Comparison of ENCODE assay signal across 16 cellular contexts in the genomic region with DNA sequence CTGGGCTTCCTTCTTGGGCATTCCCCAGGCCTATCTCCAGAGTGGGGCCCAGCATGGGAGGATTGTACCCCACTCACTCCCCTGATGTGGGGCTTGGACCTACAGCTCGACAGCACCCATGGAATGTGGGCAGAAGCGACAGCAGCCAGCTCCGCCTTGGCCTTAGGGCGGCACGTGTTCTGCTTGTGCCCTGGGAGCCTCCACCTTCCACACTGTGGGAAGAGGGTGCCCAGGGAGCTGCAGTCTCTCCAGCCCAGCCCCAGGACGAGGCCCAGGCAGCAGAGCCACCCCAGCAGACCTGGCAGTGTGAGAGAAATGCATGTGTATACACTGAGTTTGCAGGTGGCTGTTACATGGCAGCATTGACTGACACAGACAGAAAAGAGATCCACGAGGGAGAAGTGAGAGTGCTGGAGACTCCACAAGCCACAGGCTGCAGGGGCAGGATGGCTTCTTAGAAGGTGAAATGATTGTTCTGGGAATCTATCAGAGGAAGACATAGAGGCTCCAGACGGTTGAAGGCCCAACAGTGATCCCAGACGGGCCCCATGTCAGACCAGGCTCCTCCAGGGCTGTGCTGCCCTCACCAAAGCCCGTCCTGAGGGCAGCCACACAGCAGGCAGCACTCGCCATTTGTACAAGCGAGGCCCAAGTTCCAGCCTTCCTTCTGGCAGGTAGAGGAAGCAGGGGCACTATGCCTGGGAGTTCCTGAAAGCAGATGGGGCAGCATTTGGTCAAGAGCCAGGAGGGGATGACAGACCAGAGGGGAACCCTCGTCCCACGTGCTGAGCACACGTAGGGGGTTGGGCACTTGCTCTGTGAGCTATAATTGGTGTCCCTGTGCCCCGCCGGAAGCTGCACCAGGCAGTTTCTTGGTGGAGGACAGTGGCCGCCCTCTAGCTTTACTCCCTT. TPM values are rescaled to one million over a fixed set of nuclear protein-coding genes. Genes with fewer than 3 reads are reported as not detected.
DNase-seq lines count a peak whose midpoint lies in the region; ATAC-seq, FAIRE-seq and TF ChIP-seq lines count a peak whose summit lies in the region.
"Had no signal": no experiment of that assay in that cellular context is flagged by ENCODE, and none has a peak within 500 bp of the region (broad histone marks: within the 10 kb centered on the region; RNA-seq: fewer than 3 reads in every experiment).

No MANE protein-coding gene starts in this region.

- no peak for ATAC-seq in activated CD8-positive, alpha-beta T cell treated with anti-CD3 and anti-CD28 coated beads for 36 hours
- ATAC-seq in foreskin keratinocyte, result no peak
- ATAC-seq: activated CD4-positive, alpha-beta T cell treated with anti-CD3 and anti-CD28 coated beads for 36 hours had no signal

- no peak for TF ChIP-seq POLR2A in suprapubic skin (IDR thresholded peaks at IDR 0.05)

- in situ Hi-C loops in mammary epithelial cell (cut with MboI; ENCODE audit: low sequenced_read_pairs in 2 of 2), result no loop called here

- no peaks in the 10 kb centered on the region for H3K79me2 ChIP-seq in mammary epithelial cell (ENCODE audit: insufficient read depth, low read length)

- DNase-seq in MCF 10A (ENCODE audit: unreplicated experiment), result no peak
- no peak for DNase-seq in mammary epithelial cell
- DNase-seq in activated CD8-positive, alpha-beta T cell treated with anti-CD3 and anti-CD28 coated beads for 36 hours, result no peak
- DNase-seq in kidney, result peak; percentile 37
- peak; percentile 44 to 57 for DNase-seq in suprapubic skin (ENCODE audit: low spot score in 2 of 2)
- DNase-seq in occipital lobe (lab: John Stamatoyannopoulos, UW), result no peak
- no peak for DNase-seq in foreskin keratinocyte
- DNase-seq in NOMO-1 treated with DMSO at 0.1 percent for 48 hours (lab: John Stamatoyannopoulos, UW; ENCODE audit: unreplicated experiment), result no peak
- DNase-seq: activated CD4-positive, alpha-beta T cell treated with anti-CD3 and anti-CD28 coated beads for 36 hours; activated gamma-delta T cell; Calu3; HFFc6; left ventricle myocardium inferior; NCI-H1092 treated with DMSO at 0.1 percent for 48 hours; NK-92 treated with Interleukin-12 subunit alpha and Interleukin-12 subunit beta, amount 100 ng/mL, for 24 hours; SHP77 treated with DMSO at 0.1 percent for 48 hours had no signal

- H3K27me3 Mint-ChIP-seq in MCF 10A (ENCODE audit: insufficient read depth, unreplicated experiment), result no peaks in the 10 kb centered on the region
- H3K27me3 Mint-ChIP-seq in activated CD8-positive, alpha-beta T cell treated with anti-CD3 and anti-CD28 coated beads for 36 hours, result no peaks in the 10 kb centered on the region
- H3K27me3 Mint-ChIP-seq: activated CD4-positive, alpha-beta T cell treated with anti-CD3 and anti-CD28 coated beads for 36 hours had no signal

- dilution Hi-C loops in mammary epithelial cell (cut with HindIII; ENCODE audit: low sequenced_read_pairs), result no loop called here

- H4K20me1 ChIP-seq in mammary epithelial cell (ENCODE audit: insufficient read depth, low read length), result no peaks in the 10 kb centered on the region

- H3K9ac ChIP-seq in mammary epithelial cell (ENCODE audit: insufficient read depth, low read length) (no peak overlapping the region), kidney (ENCODE audit: low read length in 2 of 2) (peak overlapping the region in 1 of 2 donors; percentile 24)

- H3K36me3 ChIP-seq in mammary epithelial cell (ENCODE audit: insufficient read depth, low read length) (no peaks in the 10 kb centered on the region), kidney (ENCODE audit: control insufficient read depth in 1 of 2, insufficient read depth in 2 of 2, low read length in 2 of 2) (peaks cover 2% of the 10 kb centered on the region in 2 donors), suprapubic skin (peaks cover 28% of the 10 kb centered on the region)

- no peak for FAIRE-seq in kidney (lab: Jason Lieb, UNC)

- H3K27me3 ChIP-seq in mammary epithelial cell (ENCODE audit: insufficient read depth, low read length) (no peaks in the 10 kb centered on the region), suprapubic skin (no peaks in the 10 kb centered on the region), foreskin keratinocyte (no peaks in the 10 kb centered on the region)

- TF ChIP-seq EP300 in suprapubic skin (IDR thresholded peaks at IDR 0.05), result no peak

- BruUV-seq in MCF 10A (replicated peaks; lab: Mats Ljungman, UMichigan) (no TSS peak), mammary epithelial cell (replicated peaks; lab: Mats Ljungman, UMichigan) (no TSS peak)

- H3K4me2 ChIP-seq in mammary epithelial cell (ENCODE audit: insufficient read depth, low read depth, low read length), result no peak overlapping the region

- CTCF ChIA-PET in MCF 10A (lab: Yijun Ruan, JAX), result interaction anchor here (0.6 to 0.7 kb wide), 2 partner anchors 23 to 394 kb away, joined by 3 read pairs; no protein-coding TSS in a partner anchor
- CTCF ChIA-PET in mammary epithelial cell (lab: Charles Lee; ENCODE audit: low non-redundant PET), result no interaction called here
- CTCF ChIA-PET in activated CD8-positive, alpha-beta T cell treated with anti-CD3 and anti-CD28 coated beads for 36 hours (lab: Charles Lee), result no interaction called here

- H3K9me3 ChIP-seq in mammary epithelial cell (replicated peaks; ENCODE audit: insufficient read depth, low read length), result no peaks in the 10 kb centered on the region
- no peaks in the 10 kb centered on the region for H3K9me3 ChIP-seq in kidney (ENCODE audit: control insufficient read depth in 1 of 2, low read length in 2 of 2)
- no peaks in the 10 kb centered on the region for H3K9me3 ChIP-seq in suprapubic skin
- H3K9me3 ChIP-seq: left ventricle myocardium inferior had no signal

- POLR2A ChIA-PET in MCF 10A (lab: Yijun Ruan, JAX), result no interaction called here
- POLR2A ChIA-PET in activated CD8-positive, alpha-beta T cell treated with anti-CD3 and anti-CD28 coated beads for 36 hours (lab: Charles Lee), result no interaction called here

- no peak overlapping the region for H3K4me3 Mint-ChIP-seq in MCF 10A (ENCODE audit: unreplicated experiment)
- H3K4me3 Mint-ChIP-seq in activated CD8-positive, alpha-beta T cell treated with anti-CD3 and anti-CD28 coated beads for 36 hours, result no peak overlapping the region
- H3K4me3 Mint-ChIP-seq: activated CD4-positive, alpha-beta T cell treated with anti-CD3 and anti-CD28 coated beads for 36 hours; HFFc6 had no signal

- peaks cover under 1% of the 10 kb centered on the region for H3K4me1 Mint-ChIP-seq in MCF 10A (ENCODE audit: insufficient read depth, unreplicated experiment)
- H3K4me1 Mint-ChIP-seq in activated CD8-positive, alpha-beta T cell treated with anti-CD3 and anti-CD28 coated beads for 36 hours (ENCODE audit: low read depth), result peaks cover under 1% of the 10 kb centered on the region
- H3K4me1 Mint-ChIP-seq: activated CD4-positive, alpha-beta T cell treated with anti-CD3 and anti-CD28 coated beads for 36 hours had no signal

- H3K9me3 Mint-ChIP-seq in MCF 10A (ENCODE audit: unreplicated experiment), result no peaks in the 10 kb centered on the region
- no peaks in the 10 kb centered on the region for H3K9me3 Mint-ChIP-seq in activated CD8-positive, alpha-beta T cell treated with anti-CD3 and anti-CD28 coated beads for 36 hours
- H3K9me3 Mint-ChIP-seq: HFFc6 had no signal

- no peaks in the 10 kb centered on the region for H3K4me1 ChIP-seq in mammary epithelial cell (ENCODE audit: insufficient read depth, low read length)
- peaks cover 0 to 6% of the 10 kb centered on the region in 2 donors for H3K4me1 ChIP-seq in kidney (ENCODE audit: control insufficient read depth in 1 of 2, insufficient read depth in 1 of 2, low read depth in 1 of 2, low read length in 2 of 2)
- no peaks in the 10 kb centered on the region for H3K4me1 ChIP-seq in suprapubic skin
- no peaks in the 10 kb centered on the region for H3K4me1 ChIP-seq in foreskin keratinocyte

- TF ChIP-seq CTCF in MCF 10A (IDR thresholded peaks at IDR 0.05; ENCODE audit: unreplicated experiment) (no peak), mammary epithelial cell (conservative IDR thresholded peaks at IDR 0.05 in 1 of 2, IDR thresholded peaks at IDR 0.05 in 1 of 2; ENCODE audit: extremely low read depth in 1 of 2, insufficient read depth in 1 of 2, low read depth in 1 of 2, low read length in 2 of 2) (no peak), kidney (IDR thresholded peaks at IDR 0.05; ENCODE audit: borderline replicate concordance, extremely low read depth, insufficient read depth) (no peak), suprapubic skin (IDR thresholded peaks at IDR 0.05) (no peak), foreskin keratinocyte (conservative IDR thresholded peaks at IDR 0.05) (no peak)
- TF ChIP-seq CTCF in activated CD8-positive, alpha-beta T cell treated with anti-CD3 and anti-CD28 coated beads for 36 hours (IDR thresholded peaks at IDR 0.05), result no peak

- 93% methylated on average over 15 of the region's 18 CpGs for WGBS in mammary epithelial cell (ENCODE audit: low coverage, missing lambda C conversion rate)
- WGBS in suprapubic skin, result 60% methylated on average over 7 of the region's 18 CpGs

- peaks cover 18% of the 10 kb centered on the region for H3K36me3 Mint-ChIP-seq in MCF 10A (ENCODE audit: insufficient read depth, unreplicated experiment)
- H3K36me3 Mint-ChIP-seq in activated CD8-positive, alpha-beta T cell treated with anti-CD3 and anti-CD28 coated beads for 36 hours (ENCODE audit: low read depth), result peaks cover 5% of the 10 kb centered on the region

- intact Hi-C loops in MCF 10A (cut with micrococcal nuclease), result no loop called here
- intact Hi-C loops in mammary epithelial cell (cut with micrococcal nuclease), result loop anchor here (10.0 kb wide), 1 partner anchor 127 kb away; no protein-coding TSS in a partner anchor
- intact Hi-C loops in activated CD8-positive, alpha-beta T cell treated with anti-CD3 and anti-CD28 coated beads for 36 hours (cut with micrococcal nuclease), result no loop called here
- intact Hi-C loops in kidney (cut with DNase I), result no loop called here

- H3K27ac ChIP-seq in mammary epithelial cell (ENCODE audit: insufficient read depth, low read depth, low read length), result no peak overlapping the region
- H3K27ac ChIP-seq in kidney (ENCODE audit: low read depth in 2 of 2, low read length in 2 of 2), result no peak overlapping the region
- H3K27ac ChIP-seq in suprapubic skin, result no peak overlapping the region
- H3K27ac ChIP-seq in foreskin keratinocyte, result no peak overlapping the region
- H3K27ac ChIP-seq: left ventricle myocardium inferior had no signal

- H3K4me3 ChIP-seq in mammary epithelial cell (replicated peaks in 1 of 3; ENCODE audit: insufficient read depth in 1 of 3, low read depth in 2 of 3, low read length in 3 of 3) (no peak overlapping the region), kidney (ENCODE audit: low read length in 2 of 2) (no peak overlapping the region), suprapubic skin (no peak overlapping the region)
- H3K4me3 ChIP-seq: left ventricle myocardium inferior had no signal

- peak overlapping the region; percentile 68 for H3K27ac Mint-ChIP-seq in MCF 10A (ENCODE audit: low read depth, unreplicated experiment)
- H3K27ac Mint-ChIP-seq in activated CD8-positive, alpha-beta T cell treated with anti-CD3 and anti-CD28 coated beads for 36 hours, result peak overlapping the region; percentile 36
- H3K27ac Mint-ChIP-seq: activated CD4-positive, alpha-beta T cell treated with anti-CD3 and anti-CD28 coated beads for 36 hours; HFFc6 had no signal

- no peak overlapping the region for H2AFZ ChIP-seq in mammary epithelial cell (ENCODE audit: low read depth, low read length)

RNA-seq across cellular contexts. Expression of gene DNASE1, which starts 2.8 kb away (rescaled TPM):
- 11.4 and 18.4 TPM in 2 replicates for total RNA-seq in MCF 10A (2022)
- 10 to 100 TPM; 11.1 to 13.8 TPM for total RNA-seq in mammary epithelial cell
- 4.0 TPM for polyA plus RNA-seq in mammary epithelial cell
- polyA minus RNA-seq in mammary epithelial cell, result not detected
- 10 to 100 TPM; 11.8 to 12.1 TPM for total RNA-seq in activated CD8-positive, alpha-beta T cell treated with anti-CD3 and anti-CD28 coated beads for 36 hours
- total RNA-seq in kidney, result 16.1 TPM
- polyA plus RNA-seq in kidney (ENCODE audit: insufficient read depth, low read depth, low replicate concordance), result 116 TPM
- 10 to 100 TPM; 11.0 to 32.7 (median 23.0) TPM for total RNA-seq in suprapubic skin
- total RNA-seq in occipital lobe, result 35.9 TPM
- 5.4 and 5.6 TPM in 2 replicates for total RNA-seq in foreskin keratinocyte
- 2.9 and 3.7 TPM in 2 replicates for polyA plus RNA-seq in foreskin keratinocyte

RNA-seq across cellular contexts. Expression of gene SLX4, which starts 40.3 kb away (rescaled TPM):
- total RNA-seq in MCF 10A (2022), result 5.9 and 6.7 TPM in 2 replicates
- total RNA-seq in mammary epithelial cell, result 1 to 10 TPM; 6.2 to 8.7 TPM
- 1.2 TPM for polyA plus RNA-seq in mammary epithelial cell
- polyA minus RNA-seq in mammary epithelial cell, result 4.3 TPM
- total RNA-seq in activated CD8-positive, alpha-beta T cell treated with anti-CD3 and anti-CD28 coated beads for 36 hours, result 10 to 100 TPM in 1 of 2 experiments, 1 to 10 TPM in 1; 9.8 to 10.1 TPM
- 4.8 TPM for total RNA-seq in kidney
- polyA plus RNA-seq in kidney (ENCODE audit: insufficient read depth, low read depth, low replicate concordance), result 1.0 TPM
- 1 to 10 TPM; 2.9 to 6.0 (median 4.5) TPM for total RNA-seq in suprapubic skin
- total RNA-seq in occipital lobe, result 6.2 TPM
- 7.4 and 7.6 TPM in 2 replicates for total RNA-seq in foreskin keratinocyte
- polyA plus RNA-seq in foreskin keratinocyte, result 2.0 and 2.4 TPM in 2 replicates

Comparison
In these comparisons a context has a peak if more than half of its experiments do, and no peak if none do; other contexts are left out.
1. DNase-seq: peak in kidney (single experiment) and suprapubic skin (2 of 2); none in MCF 10A (single experiment), mammary epithelial cell (single experiment), activated CD8-positive, alpha-beta T cell treated with anti-CD3 and anti-CD28 coated beads for 36 hours (single experiment), occipital lobe (single experiment), foreskin keratinocyte (0 of 2) and NOMO-1 treated with DMSO at 0.1 percent for 48 hours (single experiment).